In genomic region chr5:59813761-59814562, GRCh38 we compare ENCODE assay signal across 8 cellular contexts.
A peak's percentile ranks its signal among the peaks of the same experiment; 100 is the strongest.
DNase-seq lines count a peak whose midpoint lies in the region; ATAC-seq and TF ChIP-seq lines count a peak whose summit lies in the region.

No MANE protein-coding gene starts in this region.

- TF ChIP-seq CTCF in GM10248 (IDR thresholded peaks at IDR 0.05; ENCODE audit: control extremely low read depth, extremely low read depth, low read depth, missing control alignments): peak; percentile 71
- TF ChIP-seq CTCF in WI38 (IDR thresholded peaks at IDR 0.05; ENCODE audit: low read depth, low read length): peak; percentile 27; the same call in 1 of the 2 replicates

- CTCF ChIA-PET in GM10248 (lab: Yijun Ruan, JAX): interaction anchor here (0.8 to 5.8 kb wide), 29 partner anchors 8 to 873 kb away, joined by 3 to 41 read pairs (median 3); no protein-coding TSS in a partner anchor

- in situ Hi-C loops in ACHN (cut with HindIII; ENCODE audit: low pct_ligation_motif_present, low pct_unique_long_range_greater_than_20kb, low sequenced_read_pairs): no loop called here

- DNase-seq in ACHN (peak; percentile 67), GM10248 (ENCODE audit: extremely low spot score) (peak; percentile 46), NCI-H2081 (lab: John Stamatoyannopoulos, UW) (peak; percentile 55 to 68), hepatic stellate cell (ENCODE audit: low spot score) (peak; percentile 11), ecto neural progenitor cell (ENCODE audit: low spot score) (no peak)
- peak; percentile 17 for DNase-seq in stimulated activated naive CD8-positive, alpha-beta T cell treated with anti-CD3 and anti-CD28 coated beads, Interleukin-15, Interleukin-2, amounts not matched to agents 100 U/mL and 50 U/mL, for 24 hours

- peak; percentile 66 for ATAC-seq in HG02981 (IDR thresholded peaks at IDR 0.05; ENCODE audit: unreplicated experiment)
- peak; percentile 50 for ATAC-seq in stimulated activated naive CD8-positive, alpha-beta T cell treated with anti-CD3 and anti-CD28 coated beads, Interleukin-15, Interleukin-2, amounts not matched to agents 100 U/mL and 50 U/mL, for 24 hours

- POLR2A ChIA-PET in GM10248 (lab: Yijun Ruan, JAX): no interaction called here

- H3K4me3 ChIP-seq in WI38 (ENCODE audit: low read depth, low read length): no peak overlapping the region
